In genomic region chr5:124679578-124680210, GRCh38 we compare ENCODE assay signal across 1 cellular context.
TF ChIP-seq lines count a peak whose summit lies in the region.

No MANE protein-coding gene starts in this region.

TF ChIP-seq in WTC11, 78 proteins besides CTCF, POLR2A, EP300 and RAD21 (continued from another document):
- TF ChIP-seq ZNF512 (CRISPR knock-in tag; IDR thresholded peaks at IDR 0.05; ENCODE audit: borderline replicate concordance) (no peak), ZNF317 (CRISPR knock-in tag; IDR thresholded peaks at IDR 0.05; ENCODE audit: borderline replicate concordance, low read depth) (no peak), NR1H2 (CRISPR knock-in tag; IDR thresholded peaks at IDR 0.05) (no peak), ATF1 (CRISPR knock-in tag; IDR thresholded peaks at IDR 0.05) (no peak), SP1 (CRISPR knock-in tag; conservative IDR thresholded peaks at IDR 0.05) (no peak), HMGXB4 (CRISPR knock-in tag; IDR thresholded peaks at IDR 0.05) (no peak), ELF4 (CRISPR knock-in tag; IDR thresholded peaks at IDR 0.05; ENCODE audit: low read depth) (no peak), ESRRA (CRISPR knock-in tag; IDR thresholded peaks at IDR 0.05; ENCODE audit: borderline replicate concordance) (no peak), IRF1 (CRISPR knock-in tag; IDR thresholded peaks at IDR 0.05) (no peak), ATF2 (CRISPR knock-in tag; IDR thresholded peaks at IDR 0.05; ENCODE audit: borderline replicate concordance, low read depth) (no peak), NFATC4 (CRISPR knock-in tag; IDR thresholded peaks at IDR 0.05) (no peak), ZNF121 (CRISPR knock-in tag; IDR thresholded peaks at IDR 0.05) (no peak), ERG (CRISPR knock-in tag; IDR thresholded peaks at IDR 0.05) (no peak), AFF4 (CRISPR knock-in tag; IDR thresholded peaks at IDR 0.05; ENCODE audit: borderline replicate concordance) (no peak), CDX4 (CRISPR knock-in tag; IDR thresholded peaks at IDR 0.05; ENCODE audit: borderline replicate concordance) (no peak), USF2 (CRISPR knock-in tag; IDR thresholded peaks at IDR 0.05) (no peak)
TF ChIP-seq in WTC11: peak in this region for 0.
